In the genomic region with DNA sequence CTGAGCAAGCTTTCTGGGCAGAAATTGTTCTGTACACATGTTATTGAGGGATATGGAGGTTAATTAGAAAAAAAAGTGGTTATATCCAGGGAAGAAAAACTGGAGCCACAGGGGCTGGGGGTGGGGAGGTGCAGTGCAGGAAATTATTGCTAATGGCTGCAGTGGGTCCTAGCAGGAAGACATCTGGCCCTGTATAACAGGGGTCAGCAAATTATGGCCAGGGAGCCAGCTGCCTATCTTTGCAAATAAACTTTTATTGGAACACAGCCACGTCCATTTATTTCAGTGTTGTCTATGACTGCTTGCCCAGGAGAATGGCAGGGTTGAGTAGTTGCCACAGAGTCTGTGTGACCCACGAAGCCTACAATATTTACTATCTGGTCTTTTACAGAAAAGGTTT, we compare ENCODE assay signal across 15 cellular contexts. TPM values are rescaled to one million over a fixed set of nuclear protein-coding genes. Genes with fewer than 3 reads are reported as not detected.
A peak's percentile ranks its signal among the peaks of the same experiment; 100 is the strongest.
DNase-seq lines count a peak whose midpoint lies in the region; ATAC-seq and TF ChIP-seq lines count a peak whose summit lies in the region.
"Had no signal": no experiment of that assay in that cellular context is flagged by ENCODE, and none has a peak within 500 bp of the region (broad histone marks: within the 10 kb centered on the region; RNA-seq: fewer than 3 reads in every experiment).

No MANE protein-coding gene starts in this region.

- H3K27me3 ChIP-seq in neural progenitor cell = no peaks in the 10 kb centered on the region

- no peaks in the 10 kb centered on the region for H3K36me3 ChIP-seq in neural progenitor cell
- H3K36me3 ChIP-seq: BLaER1 had no signal

- H3K4me3 Mint-ChIP-seq in neural progenitor cell = no peak overlapping the region
- H3K4me3 Mint-ChIP-seq: CD4-positive, alpha-beta memory T cell had no signal

- no peaks in the 10 kb centered on the region for H3K36me3 Mint-ChIP-seq in neural progenitor cell
- H3K36me3 Mint-ChIP-seq: CD4-positive, alpha-beta memory T cell had no signal

- no peaks in the 10 kb centered on the region for H3K27me3 Mint-ChIP-seq in neural progenitor cell (ENCODE audit: insufficient read depth, low read depth)

- H3K4me1 ChIP-seq in neural progenitor cell = no peaks in the 10 kb centered on the region
- H3K4me1 ChIP-seq: BLaER1 had no signal

- no peak overlapping the region for H3K27ac Mint-ChIP-seq in neural progenitor cell
- H3K27ac Mint-ChIP-seq: CD4-positive, alpha-beta memory T cell had no signal

- no peaks in the 10 kb centered on the region for H3K9me3 ChIP-seq in neural progenitor cell (ENCODE audit: low read depth)

- ATAC-seq in GM18873 (IDR thresholded peaks at IDR 0.05; ENCODE audit: low FRiP score, unreplicated experiment) = no peak
- ATAC-seq: HepG2, Panc1 had no signal

- no peaks in the 10 kb centered on the region for H3K79me2 ChIP-seq in neural progenitor cell (ENCODE audit: low read depth)

- H3K4me1 Mint-ChIP-seq in neural progenitor cell = no peaks in the 10 kb centered on the region

- H3K9ac ChIP-seq in neural progenitor cell = no peak overlapping the region
- H3K9ac ChIP-seq: BLaER1 had no signal

- no peak overlapping the region for H3K4me2 ChIP-seq in neural progenitor cell
- H3K4me2 ChIP-seq: BLaER1 had no signal

- H4K20me1 ChIP-seq in neural progenitor cell (ENCODE audit: low read depth) = no peaks in the 10 kb centered on the region
- H4K20me1 ChIP-seq: BLaER1 had no signal

- peaks cover 10% of the 10 kb centered on the region for H3K9me3 Mint-ChIP-seq in neural progenitor cell
- H3K9me3 Mint-ChIP-seq: CD4-positive, alpha-beta memory T cell had no signal

- no peak overlapping the region for H3K27ac ChIP-seq in neural progenitor cell
- H3K27ac ChIP-seq: BLaER1 had no signal

- DNase-seq in NCI-H510A treated with DMSO at 0.1 percent for 48 hours (lab: John Stamatoyannopoulos, UW) (peak; percentile 4), NCI-H510A (lab: John Stamatoyannopoulos, UW) (no peak), NCI-H69 (lab: John Stamatoyannopoulos, UW) (peak; percentile 94), dermis blood vessel endothelial cell (peak; percentile 23), neural progenitor cell (ENCODE audit: low spot score) (no peak), HUDEP-2 (lab: John Stamatoyannopoulos, UW; ENCODE audit: unreplicated experiment in 76 of 76) (no peak)
- DNase-seq: CD4-positive, alpha-beta memory T cell; DMS79; KBM-7; NCI-H1436 treated with DMSO at 0.1 percent for 48 hours; NCI-H2171 treated with DMSO at 0.1 percent for 48 hours had no signal

- no peak for TF ChIP-seq CTCF in neural progenitor cell (IDR thresholded peaks at IDR 0.05)

- no peak overlapping the region for H2AFZ ChIP-seq in neural progenitor cell (replicated peaks)

- no peaks in the 10 kb centered on the region for H3F3A ChIP-seq in neural progenitor cell (ENCODE audit: low read depth)

- no peak overlapping the region for H3K4me3 ChIP-seq in neural progenitor cell
- H3K4me3 ChIP-seq: BLaER1 had no signal

RNA-seq across cellular contexts. Expression of gene PRPS2, which starts 23.4 kb away (rescaled TPM):
- 21.3 and 27.7 TPM in 2 replicates for total RNA-seq in dermis blood vessel endothelial cell
- 21.6 and 32.2 TPM in 2 replicates for total RNA-seq in neural progenitor cell (ENCODE audit: low replicate concordance)

Comparison
In these comparisons a context has a peak if more than half of its experiments do, and no peak if none do; other contexts are left out.
1. DNase-seq: peak in NCI-H510A treated with DMSO at 0.1 percent for 48 hours (single experiment), NCI-H69 (single experiment) and dermis blood vessel endothelial cell (single experiment); none in NCI-H510A (single experiment), neural progenitor cell (single experiment) and HUDEP-2 (0 of 76).